Comparison of ENCODE assay signal across 16 cellular contexts in the genomic region with DNA sequence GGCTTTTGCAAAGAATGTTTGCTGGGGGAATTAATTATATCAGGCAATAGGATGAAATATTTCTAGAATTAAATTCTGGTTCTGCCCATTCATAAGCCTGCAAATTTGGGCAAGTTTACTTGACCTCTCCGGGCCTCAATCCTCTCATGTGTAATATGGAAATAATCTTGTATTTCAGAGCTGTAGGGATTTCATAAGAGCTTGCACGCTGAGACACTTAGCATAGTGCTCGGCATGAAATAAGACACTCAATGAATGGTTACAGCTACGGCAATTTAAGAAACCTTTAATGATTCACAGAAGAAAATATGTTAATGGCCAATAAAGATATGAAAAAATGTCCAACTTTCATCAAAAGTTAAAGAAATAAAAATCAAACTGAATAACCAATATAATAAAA. TPM values are rescaled to one million over a fixed set of nuclear protein-coding genes. Genes with fewer than 3 reads are reported as not detected.
A peak's percentile ranks its signal among the peaks of the same experiment; 100 is the strongest.
DNase-seq lines count a peak whose midpoint lies in the region; ATAC-seq and TF ChIP-seq lines count a peak whose summit lies in the region.
"Had no signal": no experiment of that assay in that cellular context is flagged by ENCODE, and none has a peak within 500 bp of the region (broad histone marks: within the 10 kb centered on the region; RNA-seq: fewer than 3 reads in every experiment).

No MANE protein-coding gene starts in this region.

- in situ Hi-C loops in HAP-1 (cut with MboI; ENCODE audit: low sequenced_read_pairs): no loop called here

- peaks cover 59% of the 10 kb centered on the region for H3K36me3 ChIP-seq in HAP-1 (replicated peaks)

- intact Hi-C loops in left ventricle myocardium superior (cut with micrococcal nuclease): no loop called here

- H3K4me1 ChIP-seq in HAP-1: no peaks in the 10 kb centered on the region
- H3K4me1 ChIP-seq: BE2C had no signal

- no peaks in the 10 kb centered on the region for H3K9me3 ChIP-seq in HAP-1
- H3K9me3 ChIP-seq: BE2C had no signal

- DNase-seq in AG10803 (ENCODE audit: low read depth) (peak; percentile 42), NCI-H526 treated with DMSO at 0.1 percent for 48 hours (lab: John Stamatoyannopoulos, UW) (peak; percentile 35), fibroblast of gingiva (ENCODE audit: low read depth) (peak; percentile 81), myocyte (ENCODE audit: low read depth) (peak; percentile 14), HAP-1 (ENCODE audit: low spot score in 2 of 2) (no peak), NCI-H2196 (lab: John Stamatoyannopoulos, UW; ENCODE audit: unreplicated experiment) (no peak), left ventricle myocardium superior (no peak)
- no peak for DNase-seq in stimulated activated CD4-positive, alpha-beta T cell treated with anti-CD3 and anti-CD28 coated beads, Interleukin-1b, Interleukin-23, amount 100 ng/mL, for 48 hours
- DNase-seq: ACHN; BE2C; CD4-positive, alpha-beta memory T cell; DMS153; DMS79 treated with DMSO at 0.1 percent for 48 hours; GDM1; HCEC 1CT had no signal

- no peaks in the 10 kb centered on the region for H3K27me3 ChIP-seq in HAP-1 (ENCODE audit: low read depth)
- H3K27me3 ChIP-seq: BE2C had no signal

- no peak for TF ChIP-seq CTCF in AG10803 (conservative IDR thresholded peaks at IDR 0.05; ENCODE audit: low read length)

- H3K4me3 ChIP-seq in AG10803 (ENCODE audit: low read length): no peak overlapping the region
- H3K4me3 ChIP-seq in HAP-1: no peak overlapping the region

- ATAC-seq in left ventricle myocardium superior: no peak
- ATAC-seq: HepG2 had no signal

RNA-seq across cellular contexts. Expression of gene PITPNM3, which starts 40.6 kb away (rescaled TPM):
- total RNA-seq in myocyte: 0.72 and 0.78 TPM in 2 replicates
- 3.2 TPM for polyA plus RNA-seq in myocyte (2012)
- 0.59 TPM for total RNA-seq in left ventricle myocardium superior

RNA-seq across cellular contexts. Expression of gene KIAA0753, which starts 43.6 kb away (rescaled TPM):
- total RNA-seq in myocyte (5.6 and 5.7 TPM in 2 replicates), left ventricle myocardium superior (4.5 TPM)
- polyA plus RNA-seq in myocyte (2012): 7.7 TPM

RNA-seq across cellular contexts. Expression of gene TXNDC17, which starts 43.9 kb away (rescaled TPM):
- total RNA-seq in myocyte (93.0 and 140 TPM in 2 replicates), left ventricle myocardium superior (47.2 TPM)
- polyA plus RNA-seq in myocyte (2012): 219 TPM

RNA-seq across cellular contexts. Expression of gene MED31, which starts 54.5 kb away (rescaled TPM):
- 9.3 and 15.6 TPM in 2 replicates for total RNA-seq in myocyte
- 23.0 TPM for polyA plus RNA-seq in myocyte (2012)
- 14.3 TPM for total RNA-seq in left ventricle myocardium superior

RNA-seq across cellular contexts. Expression of gene C17orf100, which starts 54.6 kb away (rescaled TPM):
- total RNA-seq in myocyte (0.31 and 0.70 TPM in 2 replicates), left ventricle myocardium superior (0.47 TPM)
- polyA plus RNA-seq in myocyte (2012): 3.3 TPM

Comparison
In these comparisons a context has a peak if more than half of its experiments do, and no peak if none do; other contexts are left out.
1. DNase-seq: peak in AG10803 (single experiment), NCI-H526 treated with DMSO at 0.1 percent for 48 hours (single experiment), fibroblast of gingiva (single experiment) and myocyte (single experiment); none in HAP-1 (0 of 2), NCI-H2196 (single experiment), left ventricle myocardium superior (single experiment) and stimulated activated CD4-positive, alpha-beta T cell treated with anti-CD3 and anti-CD28 coated beads, Interleukin-1b, Interleukin-23, amount 100 ng/mL, for 48 hours (single experiment).